ENCODE assay signal across 35 cellular contexts in genomic region chr5:143707797-143708196, GRCh38.
DNase-seq lines count a peak whose midpoint lies in the region; ATAC-seq and TF ChIP-seq lines count a peak whose summit lies in the region.
"Had no signal": no experiment of that assay in that cellular context is flagged by ENCODE, and none has a peak within 500 bp of the region (broad histone marks: within the 10 kb centered on the region; RNA-seq: fewer than 3 reads in every experiment).

No MANE protein-coding gene starts in this region.

- DNase-seq in DND-41 (peak; percentile 25), RPMI7951 (ENCODE audit: low read depth) (peak; percentile 2), fibroblast of lung (ENCODE audit: low read depth in 2 of 2) (peak; percentile 56 to 83), sciatic nerve (ENCODE audit: low spot score) (no peak), pons (ENCODE audit: low spot score) (no peak)
- DNase-seq in naive thymus-derived CD8-positive, alpha-beta T cell = no peak
- no peak for DNase-seq in CD4-positive, alpha-beta T cell
- DNase-seq: activated CD4-positive, alpha-beta T cell treated with anti-CD3 and anti-CD28 coated beads, Interleukin-2, amount 50 U/mL, for 1 hour; activated CD8-positive, alpha-beta memory T cell treated with anti-CD3 and anti-CD28 coated beads, Interleukin-2, amount 10 ng/mL, durations not matched to agents 7 days and 5 days; activated naive CD4-positive, alpha-beta T cell treated with Interleukin-2 at 50 U/mL for 16 hours; activated T-cell treated with anti-CD3 and anti-CD28 coated beads, Interleukin-2, amount 50 U/mL, for 72 hours; AML-193; amniotic stem cell; CD8-positive, alpha-beta memory T cell; central memory CD4-positive, alpha-beta T cell; DMS153; gastrocnemius medialis; immature natural killer cell; left lung; naive B cell; NCI-H1105; NCI-H2029; NCI-H345; nucleus accumbens; Right ventricle myocardium superior; spleen; stimulated activated CD4-positive, alpha-beta T cell treated with anti-CD3 and anti-CD28 coated beads, Interleukin-4, amount 100 ng/mL, for 4 hours; stimulated activated naive CD4-positive, alpha-beta T cell; T1000; testis; uterus had no signal

- CTCF ChIA-PET in CD4-positive, alpha-beta T cell (lab: Charles Lee) = no interaction called here

- H3K27ac Mint-ChIP-seq in naive thymus-derived CD8-positive, alpha-beta T cell = no peak overlapping the region
- H3K27ac Mint-ChIP-seq in CD4-positive, alpha-beta T cell = no peak overlapping the region
- H3K27ac Mint-ChIP-seq: activated CD8-positive, alpha-beta memory T cell treated with anti-CD3 and anti-CD28 coated beads, Interleukin-2, amount 10 ng/mL, durations not matched to agents 7 days and 5 days; activated T-cell treated with anti-CD3 and anti-CD28 coated beads, Interleukin-2, amount 50 U/mL, for 72 hours; CD8-positive, alpha-beta memory T cell; immature natural killer cell; naive B cell; WTC11 had no signal

- no peak overlapping the region for H3K4me3 Mint-ChIP-seq in naive thymus-derived CD8-positive, alpha-beta T cell
- H3K4me3 Mint-ChIP-seq in CD4-positive, alpha-beta T cell = no peak overlapping the region
- H3K4me3 Mint-ChIP-seq: activated CD8-positive, alpha-beta memory T cell treated with anti-CD3 and anti-CD28 coated beads, Interleukin-2, amount 10 ng/mL, durations not matched to agents 7 days and 5 days; activated T-cell treated with anti-CD3 and anti-CD28 coated beads, Interleukin-2, amount 50 U/mL, for 72 hours; CD8-positive, alpha-beta memory T cell; immature natural killer cell; naive B cell; WTC11 had no signal

- H3K4me2 ChIP-seq in DND-41 (ENCODE audit: insufficient read depth, low read length) = no peak overlapping the region
- H3K4me2 ChIP-seq in fibroblast of lung (ENCODE audit: extremely low read depth, insufficient read depth, low read length) = no peak overlapping the region
- H3K4me2 ChIP-seq: hepatocyte had no signal

- ATAC-seq in DND-41 (ENCODE audit: insufficient read depth, low read depth) = peak; percentile 87
- ATAC-seq in sciatic nerve = peak; percentile 59
- no peak for ATAC-seq in naive thymus-derived CD8-positive, alpha-beta T cell
- ATAC-seq in CD4-positive, alpha-beta T cell (ENCODE audit: poor library complexity) = no peak
- ATAC-seq: activated CD8-positive, alpha-beta memory T cell treated with anti-CD3 and anti-CD28 coated beads, Interleukin-2, amount 10 ng/mL, durations not matched to agents 7 days and 5 days; gastrocnemius medialis; GM12878; left lung; WTC11 had no signal

- H3K36me3 ChIP-seq in DND-41 (ENCODE audit: insufficient read depth, low read length) (no peaks in the 10 kb centered on the region), fibroblast of lung (ENCODE audit: control insufficient read depth, insufficient read depth, low read length) (no peaks in the 10 kb centered on the region)
- H3K36me3 ChIP-seq: gastrocnemius medialis, HAP-1, left lung, spleen, uterus had no signal

- H3K27ac ChIP-seq in DND-41 (ENCODE audit: low read length) = peak overlapping the region; percentile 45; the same call in 1 of the 2 replicates
- no peak overlapping the region for H3K27ac ChIP-seq in fibroblast of lung (ENCODE audit: insufficient read depth, low read length)
- H3K27ac ChIP-seq in CD4-positive, alpha-beta T cell (ENCODE audit: low read depth, low read length) = no peak overlapping the region
- H3K27ac ChIP-seq: gastrocnemius medialis, hepatocyte, left lung, spleen, testis, uterus had no signal

- no peak for TF ChIP-seq CTCF in DND-41 (IDR thresholded peaks at IDR 0.05; ENCODE audit: borderline replicate concordance, extremely low read depth, low read length, poor library complexity, severe bottlenecking)
- TF ChIP-seq CTCF in fibroblast of lung (conservative IDR thresholded peaks at IDR 0.05 in 1 of 2, IDR thresholded peaks at IDR 0.05 in 1 of 2; ENCODE audit: low read depth in 1 of 2, low read length in 2 of 2) = no peak
- no peak for TF ChIP-seq CTCF in CD4-positive, alpha-beta T cell (IDR thresholded peaks at IDR 0.05)

- no peaks in the 10 kb centered on the region for H3K36me3 Mint-ChIP-seq in naive thymus-derived CD8-positive, alpha-beta T cell
- no peaks in the 10 kb centered on the region for H3K36me3 Mint-ChIP-seq in CD4-positive, alpha-beta T cell (ENCODE audit: low read depth)
- H3K36me3 Mint-ChIP-seq: activated CD8-positive, alpha-beta memory T cell treated with anti-CD3 and anti-CD28 coated beads, Interleukin-2, amount 10 ng/mL, durations not matched to agents 7 days and 5 days; immature natural killer cell; naive B cell; WTC11 had no signal

- H3K4me1 ChIP-seq in DND-41 (ENCODE audit: insufficient read depth, low read length) (peaks cover 21% of the 10 kb centered on the region), fibroblast of lung (ENCODE audit: control insufficient read depth, extremely low read depth, insufficient read depth, low read length) (no peaks in the 10 kb centered on the region)
- H3K4me1 ChIP-seq: gastrocnemius medialis, HAP-1, left lung, spleen, testis, uterus had no signal

- H3K9ac ChIP-seq in DND-41 (ENCODE audit: low read depth, low read length) (no peak overlapping the region), fibroblast of lung (ENCODE audit: insufficient read depth, low read length) (no peak overlapping the region)

- H3K27me3 ChIP-seq in DND-41 (ENCODE audit: insufficient read depth, low read length, poor library complexity) (no peaks in the 10 kb centered on the region), fibroblast of lung (ENCODE audit: control insufficient read depth, insufficient read depth, low read length) (no peaks in the 10 kb centered on the region)
- H3K27me3 ChIP-seq in CD4-positive, alpha-beta T cell (ENCODE audit: control insufficient read depth, insufficient read depth, low read length) = no peaks in the 10 kb centered on the region
- H3K27me3 ChIP-seq: gastrocnemius medialis, hepatocyte, left lung, spleen, testis, uterus had no signal

- intact Hi-C loops in sciatic nerve (cut with DNase I) = no loop called here
- intact Hi-C loops in CD4-positive, alpha-beta T cell (cut with DNase I, micrococcal nuclease) = no loop called here

- H3K9me3 ChIP-seq in DND-41 (ENCODE audit: insufficient read depth, low read length, severe bottlenecking) = no peaks in the 10 kb centered on the region
- H3K9me3 ChIP-seq in fibroblast of lung (ENCODE audit: control insufficient read depth, insufficient read depth, low read depth, low read length) = no peaks in the 10 kb centered on the region
- no peaks in the 10 kb centered on the region for H3K9me3 ChIP-seq in CD4-positive, alpha-beta T cell (ENCODE audit: control insufficient read depth, low read length)
- H3K9me3 ChIP-seq: gastrocnemius medialis, HAP-1, left lung, spleen, testis, uterus had no signal

- POLR2A ChIA-PET in naive thymus-derived CD8-positive, alpha-beta T cell (lab: Charles Lee) = no interaction called here
- POLR2A ChIA-PET in CD4-positive, alpha-beta T cell (lab: Charles Lee) = no interaction called here

- H2AFZ ChIP-seq in DND-41 (ENCODE audit: low read depth, low read length) (no peak overlapping the region), fibroblast of lung (ENCODE audit: low read length) (no peak overlapping the region)
- H2AFZ ChIP-seq: hepatocyte had no signal

- H3K4me3 ChIP-seq in DND-41 (ENCODE audit: low read depth in 1 of 2, low read length in 2 of 2) (no peak overlapping the region), fibroblast of lung (replicated peaks in 1 of 4; ENCODE audit: control extremely low read depth in 1 of 4, insufficient read depth in 1 of 4, low read depth in 3 of 4, low read length in 4 of 4) (no peak overlapping the region)
- H3K4me3 ChIP-seq: gastrocnemius medialis, GM12878, HAP-1, hepatocyte, left lung, spleen, testis, uterus had no signal

- H3K79me2 ChIP-seq in DND-41 (ENCODE audit: insufficient read depth, low read length) = no peaks in the 10 kb centered on the region
- no peaks in the 10 kb centered on the region for H3K79me2 ChIP-seq in fibroblast of lung (ENCODE audit: control insufficient read depth, insufficient read depth, low read length)
- H3K79me2 ChIP-seq: hepatocyte had no signal

- H4K20me1 ChIP-seq in DND-41 (ENCODE audit: insufficient read depth, low read length) = no peaks in the 10 kb centered on the region
- H4K20me1 ChIP-seq in fibroblast of lung (ENCODE audit: control insufficient read depth, extremely low read depth, insufficient read depth, low read length) = no peaks in the 10 kb centered on the region

- peaks cover 0 to 8% (median 0%) of the 10 kb centered on the region in 5 donors for H3K27me3 Mint-ChIP-seq in naive thymus-derived CD8-positive, alpha-beta T cell
- peaks cover 4% of the 10 kb centered on the region for H3K27me3 Mint-ChIP-seq in CD4-positive, alpha-beta T cell
- H3K27me3 Mint-ChIP-seq: activated CD8-positive, alpha-beta memory T cell treated with anti-CD3 and anti-CD28 coated beads, Interleukin-2, amount 10 ng/mL, durations not matched to agents 7 days and 5 days; naive B cell had no signal

- H3K9me3 Mint-ChIP-seq in naive thymus-derived CD8-positive, alpha-beta T cell = no peaks in the 10 kb centered on the region
- H3K9me3 Mint-ChIP-seq in CD4-positive, alpha-beta T cell = no peaks in the 10 kb centered on the region
- H3K9me3 Mint-ChIP-seq: activated T-cell treated with anti-CD3 and anti-CD28 coated beads, Interleukin-2, amount 50 U/mL, for 72 hours; CD8-positive, alpha-beta memory T cell; immature natural killer cell; naive B cell; WTC11 had no signal

- H3K4me1 Mint-ChIP-seq in naive thymus-derived CD8-positive, alpha-beta T cell = no peaks in the 10 kb centered on the region
- no peaks in the 10 kb centered on the region for H3K4me1 Mint-ChIP-seq in CD4-positive, alpha-beta T cell (ENCODE audit: low read depth)
- H3K4me1 Mint-ChIP-seq: CD8-positive, alpha-beta memory T cell; immature natural killer cell; naive B cell had no signal

Comparison
In these comparisons a context has a peak if more than half of its experiments do, and no peak if none do; other contexts are left out.
1. ATAC-seq: peak in DND-41 (single experiment) and sciatic nerve (single experiment); none in naive thymus-derived CD8-positive, alpha-beta T cell (0 of 2) and CD4-positive, alpha-beta T cell (single experiment).
2. DNase-seq: peak in DND-41 (single experiment), RPMI7951 (single experiment) and fibroblast of lung (2 of 2); none in sciatic nerve (single experiment), naive thymus-derived CD8-positive, alpha-beta T cell (0 of 10), pons (single experiment) and CD4-positive, alpha-beta T cell (0 of 10).